8 cellular contexts compared by ENCODE assay signal in genomic region chr1:55212349-55213028, GRCh38. TPM values are rescaled to one million over a fixed set of nuclear protein-coding genes. Genes with fewer than 3 reads are reported as not detected.
DNase-seq lines count a peak whose midpoint lies in the region; ATAC-seq, FAIRE-seq and TF ChIP-seq lines count a peak whose summit lies in the region.

No MANE protein-coding gene starts in this region.

- no peaks in the 10 kb centered on the region for H3K27me3 ChIP-seq in H9 (ENCODE audit: insufficient read depth, low read length)
- no peaks in the 10 kb centered on the region for H3K27me3 ChIP-seq in A673 (replicated peaks; ENCODE audit: insufficient read depth, low read depth, low read length, poor library complexity)

- TF ChIP-seq POLR2A in A549 (IDR thresholded peaks at IDR 0.05; ENCODE audit: low read length): no peak

- H2BK15ac ChIP-seq in H9 (ENCODE audit: low read depth, low read length): no peak overlapping the region

- peaks cover 8% of the 10 kb centered on the region; the same call in 1 of the 2 replicates for H3K79me2 ChIP-seq in H9 (ENCODE audit: insufficient read depth, low read length)

- H4K8ac ChIP-seq in H9 (replicated peaks; ENCODE audit: insufficient read length, low read depth, low read length): no peak overlapping the region

- H3K4me1 Mint-ChIP-seq in H9 (peaks cover 54 to 59% of the 10 kb centered on the region in 2 experiments), memory B cell (peaks cover 55% of the 10 kb centered on the region)
- H3K4me1 Mint-ChIP-seq in activated T-cell treated with anti-CD3 and anti-CD28 coated beads, Interleukin-2, amount 50 U/mL, for 72 hours (ENCODE audit: low read depth): peaks cover 81% of the 10 kb centered on the region

- TF ChIP-seq EP300 in A549 (IDR thresholded peaks at IDR 0.05): no peak

- POLR2A ChIA-PET in A549 (lab: Yijun Ruan, JAX) (no interaction called here), A673 (lab: Charles Lee; ENCODE audit: low non-redundant PET) (no interaction called here)

- H3K9me3 ChIP-seq in A549: no peaks in the 10 kb centered on the region
- no peaks in the 10 kb centered on the region for H3K9me3 ChIP-seq in H9 (ENCODE audit: control insufficient read depth, low read depth, low read length)
- no peaks in the 10 kb centered on the region for H3K9me3 ChIP-seq in A673 (ENCODE audit: low read depth, low read length, poor library complexity, severe bottlenecking)

- peaks cover 6% of the 10 kb centered on the region for H3K27me3 Mint-ChIP-seq in H9 (ENCODE audit: low read depth)
- no peaks in the 10 kb centered on the region for H3K27me3 Mint-ChIP-seq in activated T-cell treated with anti-CD3 and anti-CD28 coated beads, Interleukin-2, amount 50 U/mL, for 72 hours (ENCODE audit: low read depth)
- no peaks in the 10 kb centered on the region for H3K27me3 Mint-ChIP-seq in memory B cell

- H3K27ac ChIP-seq in A549 (no peak overlapping the region), H9 (ENCODE audit: insufficient read length, low read depth, low read length) (no peak overlapping the region), A673 (ENCODE audit: low read depth, low read length, poor library complexity, severe bottlenecking) (no peak overlapping the region)

- H3K4me1 ChIP-seq in A549 (peaks cover 56% of the 10 kb centered on the region), H9 (ENCODE audit: insufficient read depth, low read length) (no peaks in the 10 kb centered on the region), A673 (ENCODE audit: insufficient read depth, low read length, poor library complexity, severe bottlenecking) (peaks cover 34% of the 10 kb centered on the region)

- H3K36me3 Mint-ChIP-seq in H9 (ENCODE audit: insufficient read depth in 1 of 3, low read depth in 3 of 3): peaks cover 0 to 6% (median 0%) of the 10 kb centered on the region in 3 experiments; a peak in 3 of 7 replicates
- H3K36me3 Mint-ChIP-seq in activated T-cell treated with anti-CD3 and anti-CD28 coated beads, Interleukin-2, amount 50 U/mL, for 72 hours (ENCODE audit: insufficient read depth in 2 of 2): peaks cover 3 to 13% of the 10 kb centered on the region in 2 donors
- H3K36me3 Mint-ChIP-seq in memory B cell: no peaks in the 10 kb centered on the region

- no peak overlapping the region for H3K23ac ChIP-seq in H9 (ENCODE audit: insufficient read length, low read depth, low read length)

- CTCF ChIA-PET in A549 (lab: Yijun Ruan, JAX) (interaction anchor here (0.9 kb wide), 1 partner anchor 1608 kb away, joined by 3 read pairs; no protein-coding TSS in a partner anchor), A673 (lab: Charles Lee) (no interaction called here)

- H2AFZ ChIP-seq in H9 (ENCODE audit: low read length): no peak overlapping the region

- H2BK12ac ChIP-seq in H9 (ENCODE audit: insufficient read length, low read depth, low read length): no peak overlapping the region

- no peak for TF ChIP-seq RAD21 in A549 (conservative IDR thresholded peaks at IDR 0.05 in 1 of 2, IDR thresholded peaks at IDR 0.05 in 1 of 2)

- no peak for FAIRE-seq in A549 (lab: Jason Lieb, UNC)

- 78% methylated on average over 10 of the region's 10 CpGs for WGBS in A549 (ENCODE audit: missing lambda C conversion rate)
- WGBS in H9 (ENCODE audit: extremely low coverage, insufficient read length, low lambda C conversion rate): no CpG with 5 or more reads among the region's 10 CpGs

- H3K27ac Mint-ChIP-seq in H9 (no peak overlapping the region), memory B cell (peak overlapping the region; percentile 81)
- H3K27ac Mint-ChIP-seq in activated T-cell treated with anti-CD3 and anti-CD28 coated beads, Interleukin-2, amount 50 U/mL, for 72 hours: peak overlapping the region; percentile 60

- H3K18ac ChIP-seq in H9 (ENCODE audit: insufficient read length, low read depth, low read length): no peak overlapping the region

- H3K4me3 ChIP-seq in A549: no peak overlapping the region
- H3K4me3 ChIP-seq in A673 (ENCODE audit: low read depth, low read length, poor library complexity, severe bottlenecking): no peak overlapping the region

- no peak overlapping the region for H3K4ac ChIP-seq in H9 (ENCODE audit: low read depth, low read length)

- no peak overlapping the region for H3T11ph ChIP-seq in H9 (ENCODE audit: low read length)

- H3K4me2 ChIP-seq in A549: peak overlapping the region; percentile 78
- peak overlapping the region; percentile 82 for H3K4me2 ChIP-seq in H9 (ENCODE audit: insufficient read depth, insufficient read length, low read length)

- no peak overlapping the region for H2AK5ac ChIP-seq in H9 (ENCODE audit: insufficient read length, low read length)

- H3K4me3 Mint-ChIP-seq in H9 (peak overlapping the region; percentile 81 to 92), memory B cell (peak overlapping the region; percentile 91)
- peak overlapping the region; percentile 96 to 97 for H3K4me3 Mint-ChIP-seq in activated T-cell treated with anti-CD3 and anti-CD28 coated beads, Interleukin-2, amount 50 U/mL, for 72 hours

- H3K9me3 Mint-ChIP-seq in H9 (no peaks in the 10 kb centered on the region; a peak in 2 of 5 replicates), memory B cell (no peaks in the 10 kb centered on the region)
- no peaks in the 10 kb centered on the region for H3K9me3 Mint-ChIP-seq in activated T-cell treated with anti-CD3 and anti-CD28 coated beads, Interleukin-2, amount 50 U/mL, for 72 hours

- no peak overlapping the region for H4K91ac ChIP-seq in H9 (ENCODE audit: insufficient read length, low read depth, low read length)

- intact Hi-C loops in A673 (cut with micrococcal nuclease; ENCODE audit: unreplicated experiment): no loop called here

- H3K9ac ChIP-seq in H9 (ENCODE audit: extremely low read depth, insufficient read length, low read length): no peak overlapping the region

- H3K36me3 ChIP-seq in A673 (ENCODE audit: insufficient read depth, low read length, poor library complexity, severe bottlenecking): no peaks in the 10 kb centered on the region

- H4K20me1 ChIP-seq in H9 (ENCODE audit: control insufficient read depth, insufficient read depth, insufficient read length): no peaks in the 10 kb centered on the region

- H3K23me2 ChIP-seq in H9 (ENCODE audit: insufficient read length, low read depth, low read length, poor library complexity, severe bottlenecking): peaks cover 15% of the 10 kb centered on the region

- H2BK120ac ChIP-seq in H9 (ENCODE audit: low read depth, low read length, poor library complexity, severe bottlenecking): no peak overlapping the region

- no TSS peak for BruUV-seq in A673 (replicated peaks; lab: Mats Ljungman, UMichigan)

- H3K56ac ChIP-seq in H9 (ENCODE audit: insufficient read length, low read depth, low read length): no peak overlapping the region

- H3K14ac ChIP-seq in H9 (ENCODE audit: insufficient read depth, low read length): no peak overlapping the region

- DNase-seq in A549 (ENCODE audit: low read depth in 1 of 2, low spot score in 1 of 2): no peak
- no peak for DNase-seq in H9
- DNase-seq in activated T-cell treated with anti-CD3 and anti-CD28 coated beads, Interleukin-2, amount 50 U/mL, for 72 hours: no peak
- DNase-seq in memory B cell (ENCODE audit: low spot score in 2 of 2): no peak
- no peak for DNase-seq in NCI-H774 (lab: John Stamatoyannopoulos, UW)
- DNase-seq in A673 (ENCODE audit: low spot score): no peak
- DNase-seq in NCI-H1048 (lab: John Stamatoyannopoulos, UW): no peak

- no peak overlapping the region for H2BK5ac ChIP-seq in H9 (ENCODE audit: insufficient read length, low read length)

- no peak for ATAC-seq in A549
- ATAC-seq in activated T-cell treated with anti-CD3 and anti-CD28 coated beads, Interleukin-2, amount 50 U/mL, for 72 hours (replicated peaks in 1 of 2): no peak
- no peak for ATAC-seq in memory B cell (ENCODE audit: low read depth)
- ATAC-seq in GM18907 (IDR thresholded peaks at IDR 0.05; ENCODE audit: unreplicated experiment): no peak

- TF ChIP-seq CTCF in A549 (IDR thresholded peaks at IDR 0.05): no peak
- TF ChIP-seq CTCF in H9 (conservative IDR thresholded peaks at IDR 0.05): no peak
- TF ChIP-seq CTCF in A673 (conservative IDR thresholded peaks at IDR 0.05; ENCODE audit: low read depth, low read length): no peak

- H4K5ac ChIP-seq in H9 (ENCODE audit: insufficient read length, low read depth, low read length): no peak overlapping the region

- H2BK20ac ChIP-seq in H9 (ENCODE audit: low read depth, low read length, poor library complexity, severe bottlenecking): no peak overlapping the region

- peaks cover 6% of the 10 kb centered on the region for H3K79me1 ChIP-seq in H9 (ENCODE audit: insufficient read depth, low read depth, low read length, poor library complexity, severe bottlenecking)

TF ChIP-seq in A549, 52 proteins besides CTCF, POLR2A, EP300 and RAD21 (continues in another document):
- no peak for TF ChIP-seq RCOR1 (IDR thresholded peaks at IDR 0.05; ENCODE audit: low read depth, low read length)
- TF ChIP-seq HEYL (CRISPR knock-in tag; IDR thresholded peaks at IDR 0.05): no peak
- no peak for TF ChIP-seq KDM5A (IDR thresholded peaks at IDR 0.05)
- no peak for TF ChIP-seq RFX5 (IDR thresholded peaks at IDR 0.05)
- TF ChIP-seq CBX8 (IDR thresholded peaks at IDR 0.05): no peak
- TF ChIP-seq SREBF2 (IDR thresholded peaks at IDR 0.05): no peak
- TF ChIP-seq BCL3 (IDR thresholded peaks at IDR 0.05): no peak
- TF ChIP-seq CHD2 (IDR thresholded peaks at IDR 0.05; ENCODE audit: low read length, partially characterized antibody): no peak

RNA-seq across cellular contexts. Expression of gene USP24, which starts 2.7 kb away (rescaled TPM):
- polyA plus RNA-seq in A549 (2011; rRNA removed) (21.7 and 24.5 TPM in 2 replicates), A549 (2017; fragmentation: RNase III; extraction: RNeasy Plus Mini Kit Qiagen cat#74134 plus additional on column Dnase treatment) (13.4 to 17.4 TPM (median 14.7 TPM) in 3 replicates)
- polyA plus RNA-seq in A549 (2012; cell fraction: cytosol; rRNA removed): 4.6 and 5.3 TPM in 2 replicates
- 6.4 and 12.2 TPM in 2 replicates for polyA plus RNA-seq in A549 (2012; cell fraction: nucleus; rRNA removed)
- polyA minus RNA-seq in A549 (2011; rRNA and poly(A)+ RNA removed): 34.7 and 38.2 TPM in 2 replicates
- total RNA-seq in H9 (2021) (30.8 and 35.3 TPM in 2 replicates), A673 (2021) (53.0 and 54.6 TPM in 2 replicates)
- total RNA-seq in activated T-cell treated with anti-CD3 and anti-CD28 coated beads, Interleukin-2, amount 50 U/mL, for 72 hours: 10 to 100 TPM; 46.1 to 46.2 TPM

Comparison
In these comparisons a context has a peak if more than half of its experiments do, and no peak if none do; other contexts are left out.
1. H3K27ac Mint-ChIP-seq: peak in activated T-cell treated with anti-CD3 and anti-CD28 coated beads, Interleukin-2, amount 50 U/mL, for 72 hours (single experiment) and memory B cell (single experiment); none in H9 (0 of 3).
2. Peak in every context shown above with its lines, with median percentiles within 50 percentile points of each other: H3K4me3 Mint-ChIP-seq.